In the genomic region with DNA sequence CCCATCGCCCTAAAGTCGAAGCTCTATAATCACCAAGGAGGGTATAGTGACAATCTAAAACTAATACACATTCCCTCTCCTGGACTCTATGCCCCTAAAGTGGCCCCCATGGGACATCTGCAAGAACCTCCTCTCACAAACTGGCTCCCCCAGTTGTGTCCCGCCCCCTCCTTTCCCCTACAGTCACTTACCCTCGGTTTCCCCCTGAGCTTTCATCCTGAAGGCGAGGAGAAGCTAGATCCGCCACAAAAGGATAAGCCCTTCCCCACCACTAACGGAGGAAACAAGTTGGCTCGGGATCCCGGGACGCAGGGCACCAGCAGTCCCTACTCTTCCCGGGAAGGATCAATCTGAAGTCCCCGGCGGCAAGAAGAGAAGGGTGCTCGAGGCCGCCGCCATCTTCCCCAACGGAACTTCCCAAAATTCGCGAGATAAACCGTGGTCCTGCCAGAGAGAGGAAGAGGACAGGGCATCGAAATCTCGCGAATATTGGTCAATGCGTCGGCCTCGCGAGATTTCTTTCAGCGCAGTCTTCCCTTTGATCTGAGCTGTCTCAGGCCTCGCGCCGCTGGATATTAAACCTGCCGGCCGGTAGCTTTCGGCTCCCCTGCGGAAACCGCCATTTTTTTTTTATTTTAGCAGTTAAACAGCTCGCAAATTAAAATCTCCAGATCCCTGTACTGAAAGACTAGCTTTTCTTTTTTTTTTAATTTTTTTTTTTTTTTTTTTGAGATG, we compare ENCODE assay signal across 8 cellular contexts. TPM values are rescaled to one million over a fixed set of nuclear protein-coding genes. Genes with fewer than 3 reads are reported as not detected.
DNase-seq lines count a peak whose midpoint lies in the region; ATAC-seq and TF ChIP-seq lines count a peak whose summit lies in the region.

A gene with protein sequence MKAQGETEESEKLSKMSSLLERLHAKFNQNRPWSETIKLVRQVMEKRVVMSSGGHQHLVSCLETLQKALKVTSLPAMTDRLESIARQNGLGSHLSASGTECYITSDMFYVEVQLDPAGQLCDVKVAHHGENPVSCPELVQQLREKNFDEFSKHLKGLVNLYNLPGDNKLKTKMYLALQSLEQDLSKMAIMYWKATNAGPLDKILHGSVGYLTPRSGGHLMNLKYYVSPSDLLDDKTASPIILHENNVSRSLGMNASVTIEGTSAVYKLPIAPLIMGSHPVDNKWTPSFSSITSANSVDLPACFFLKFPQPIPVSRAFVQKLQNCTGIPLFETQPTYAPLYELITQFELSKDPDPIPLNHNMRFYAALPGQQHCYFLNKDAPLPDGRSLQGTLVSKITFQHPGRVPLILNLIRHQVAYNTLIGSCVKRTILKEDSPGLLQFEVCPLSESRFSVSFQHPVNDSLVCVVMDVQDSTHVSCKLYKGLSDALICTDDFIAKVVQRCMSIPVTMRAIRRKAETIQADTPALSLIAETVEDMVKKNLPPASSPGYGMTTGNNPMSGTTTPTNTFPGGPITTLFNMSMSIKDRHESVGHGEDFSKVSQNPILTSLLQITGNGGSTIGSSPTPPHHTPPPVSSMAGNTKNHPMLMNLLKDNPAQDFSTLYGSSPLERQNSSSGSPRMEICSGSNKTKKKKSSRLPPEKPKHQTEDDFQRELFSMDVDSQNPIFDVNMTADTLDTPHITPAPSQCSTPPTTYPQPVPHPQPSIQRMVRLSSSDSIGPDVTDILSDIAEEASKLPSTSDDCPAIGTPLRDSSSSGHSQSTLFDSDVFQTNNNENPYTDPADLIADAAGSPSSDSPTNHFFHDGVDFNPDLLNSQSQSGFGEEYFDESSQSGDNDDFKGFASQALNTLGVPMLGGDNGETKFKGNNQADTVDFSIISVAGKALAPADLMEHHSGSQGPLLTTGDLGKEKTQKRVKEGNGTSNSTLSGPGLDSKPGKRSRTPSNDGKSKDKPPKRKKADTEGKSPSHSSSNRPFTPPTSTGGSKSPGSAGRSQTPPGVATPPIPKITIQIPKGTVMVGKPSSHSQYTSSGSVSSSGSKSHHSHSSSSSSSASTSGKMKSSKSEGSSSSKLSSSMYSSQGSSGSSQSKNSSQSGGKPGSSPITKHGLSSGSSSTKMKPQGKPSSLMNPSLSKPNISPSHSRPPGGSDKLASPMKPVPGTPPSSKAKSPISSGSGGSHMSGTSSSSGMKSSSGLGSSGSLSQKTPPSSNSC (N-terminal part only) (minus strand): TSS at position 417 of the 735 bp plus-strand sequence. CDS start 201 bp downstream, at position 216.

- intact Hi-C loops in CD14-positive monocyte (cut with micrococcal nuclease) (loop anchor here in 1 of 2 donors (2.0 kb wide), 1 partner anchor 50 kb away; the partner anchor contains the start of gene FBXL20), dorsolateral prefrontal cortex (cut with DNase I) (no loop called here), right lobe of liver (cut with DNase I) (no loop called here)
- intact Hi-C loops in activated CD4-positive, alpha-beta memory T cell treated with anti-CD3 and anti-CD28 coated beads for 36 hours (cut with micrococcal nuclease), result loop anchor here (1.0 kb wide), 2 partner anchors 10 to 47 kb away; partner anchors contain the start of gene CDK12

- H3K27ac ChIP-seq in dorsolateral prefrontal cortex, result peak within 1 kb of the TSS; percentile 2 to 95 (median 85)
- peak within 1 kb of the TSS; percentile 46 to 89 (median 65) for H3K27ac ChIP-seq in right lobe of liver

- peaks cover 0 to 39% (median 15%) of the 10 kb centered on the region in 4 donors for H3K4me1 ChIP-seq in right lobe of liver

- H3K27ac Mint-ChIP-seq in CD14-positive monocyte, result peak within 1 kb of the TSS; percentile 92 to 97 (median 95)
- peak within 1 kb of the TSS; percentile 96 for H3K27ac Mint-ChIP-seq in activated CD4-positive, alpha-beta memory T cell treated with anti-CD3 and anti-CD28 coated beads for 36 hours

- CTCF ChIA-PET in activated CD4-positive, alpha-beta memory T cell treated with anti-CD3 and anti-CD28 coated beads for 36 hours (lab: Charles Lee), result interaction anchor here (0.7 to 1.6 kb wide), 3 partner anchors 9 to 172 kb away, joined by 3 to 14 read pairs (median 4); partner anchors contain the start of gene CDK12

- TF ChIP-seq CTCF in CD14-positive monocyte (IDR thresholded peaks at IDR 0.05), result no peak
- peak in 11 of 56 donors; percentile 12 to 38 (median 22) for TF ChIP-seq CTCF in dorsolateral prefrontal cortex (IDR thresholded peaks at IDR 0.05 in 54 of 56, conservative IDR thresholded peaks at IDR 0.05 in 2 of 56; ENCODE audit: low read depth in 1 of 56, partially characterized antibody in 56 of 56)
- no peak for TF ChIP-seq CTCF in right lobe of liver (IDR thresholded peaks at IDR 0.05)

- POLR2A ChIA-PET in activated CD4-positive, alpha-beta memory T cell treated with anti-CD3 and anti-CD28 coated beads for 36 hours (lab: Charles Lee), result interaction anchor here (0.6 to 5.8 kb wide), 11 partner anchors 9 to 479 kb away, joined by 3 to 85 read pairs (median 5); partner anchors contain the start of genes CDK12, FBXL20 and RPL19

- peak within 1 kb of the TSS; percentile 92 to 95 for H3K4me3 Mint-ChIP-seq in CD14-positive monocyte
- H3K4me3 Mint-ChIP-seq in activated CD4-positive, alpha-beta memory T cell treated with anti-CD3 and anti-CD28 coated beads for 36 hours, result peak within 1 kb of the TSS; percentile 96

- peak; percentile 70 for TF ChIP-seq POLR2A in right lobe of liver (IDR thresholded peaks at IDR 0.05)

- peaks cover 15% of the 10 kb centered on the region for H3K4me1 Mint-ChIP-seq in CD14-positive monocyte
- peaks cover 26% of the 10 kb centered on the region for H3K4me1 Mint-ChIP-seq in activated CD4-positive, alpha-beta memory T cell treated with anti-CD3 and anti-CD28 coated beads for 36 hours (ENCODE audit: low read depth)

- peaks cover 0 to 2% (median 0%) of the 10 kb centered on the region in 3 donors for H3K27me3 Mint-ChIP-seq in CD14-positive monocyte (ENCODE audit: low read depth in 3 of 3)
- H3K27me3 Mint-ChIP-seq in activated CD4-positive, alpha-beta memory T cell treated with anti-CD3 and anti-CD28 coated beads for 36 hours, result no peaks in the 10 kb centered on the region

- H3K4me3 ChIP-seq in dorsolateral prefrontal cortex, result peak within 1 kb of the TSS; percentile 45 to 95 (median 79)
- peak within 1 kb of the TSS; percentile 77 to 82 (median 77) for H3K4me3 ChIP-seq in right lobe of liver

- H3K9me3 Mint-ChIP-seq in CD14-positive monocyte, result peaks cover 0 to 3% (median 0%) of the 10 kb centered on the region in 7 donors
- H3K9me3 Mint-ChIP-seq in activated CD4-positive, alpha-beta memory T cell treated with anti-CD3 and anti-CD28 coated beads for 36 hours, result no peaks in the 10 kb centered on the region

- no peaks in the 10 kb centered on the region for H3K9me3 ChIP-seq in right lobe of liver

- H3K36me3 ChIP-seq in right lobe of liver, result peaks cover 0 to 16% (median 6%) of the 10 kb centered on the region in 4 donors

- peaks cover 17 to 28% of the 10 kb centered on the region in 2 donors for H3K36me3 Mint-ChIP-seq in CD14-positive monocyte
- H3K36me3 Mint-ChIP-seq in activated CD4-positive, alpha-beta memory T cell treated with anti-CD3 and anti-CD28 coated beads for 36 hours, result peaks cover 14% of the 10 kb centered on the region

- H3K27me3 ChIP-seq in dorsolateral prefrontal cortex, result no peaks in the 10 kb centered on the region
- no peaks in the 10 kb centered on the region for H3K27me3 ChIP-seq in right lobe of liver

- DNase-seq in CD14-positive monocyte (ENCODE audit: low spot score), result peak; percentile 96
- DNase-seq in NCI-H82 treated with DMSO at 0.1 percent for 48 hours (lab: John Stamatoyannopoulos, UW; ENCODE audit: unreplicated experiment), result peak; percentile 98
- DNase-seq in activated CD4-positive, alpha-beta memory T cell treated with anti-CD3 and anti-CD28 coated beads for 36 hours, result peak; percentile 96
- peak; percentile 67 to 96 (median 90) for DNase-seq in dorsolateral prefrontal cortex
- peak; percentile 88 to 94 (median 93) for DNase-seq in right lobe of liver
- DNase-seq in stimulated activated CD4-positive, alpha-beta T cell treated with anti-CD3 and anti-CD28 coated beads, Interleukin-4, amount 100 ng/mL, for 4 hours, result peak; percentile 79 to 90

- under 1% methylated on average over 34 of the region's 37 CpGs for WGBS in right lobe of liver (ENCODE audit: insufficient coverage, low coverage, low lambda C conversion rate, missing lambda C conversion rate)

- ATAC-seq in GM19397 (IDR thresholded peaks at IDR 0.05; ENCODE audit: unreplicated experiment), result peak; percentile 77
- ATAC-seq in HG03575 (IDR thresholded peaks at IDR 0.05; ENCODE audit: extremely low read depth, insufficient number of reproducible peaks, low FRiP score, unreplicated experiment), result peak; percentile 74
- ATAC-seq in right lobe of liver, result peak; percentile 88 to 93 (median 90)

RNA-seq across cellular contexts. Expression of the gene that starts here (rescaled TPM):
- polyA plus RNA-seq in CD14-positive monocyte, result 1 to 10 TPM; 5.0 to 9.1 TPM
- total RNA-seq in activated CD4-positive, alpha-beta memory T cell treated with anti-CD3 and anti-CD28 coated beads for 36 hours, result 10 to 100 TPM; 58.9 to 59.7 TPM
- total RNA-seq in dorsolateral prefrontal cortex, result 10 to 100 TPM; 19.1 to 29.7 (median 24.8) TPM
- total RNA-seq in right lobe of liver, result 10 to 100 TPM in 5 of 6 experiments, 1 to 10 TPM in 1; 9.7 to 14.1 (median 13.2) TPM

Comparison
In these comparisons a context has a peak if more than half of its experiments do, and no peak if none do; other contexts are left out.
1. Peak in every context shown above with its lines: DNase-seq, ATAC-seq, H3K4me3 ChIP-seq and H3K27ac ChIP-seq.